ENCODE assay signal across 8 cellular contexts in the genomic region with DNA sequence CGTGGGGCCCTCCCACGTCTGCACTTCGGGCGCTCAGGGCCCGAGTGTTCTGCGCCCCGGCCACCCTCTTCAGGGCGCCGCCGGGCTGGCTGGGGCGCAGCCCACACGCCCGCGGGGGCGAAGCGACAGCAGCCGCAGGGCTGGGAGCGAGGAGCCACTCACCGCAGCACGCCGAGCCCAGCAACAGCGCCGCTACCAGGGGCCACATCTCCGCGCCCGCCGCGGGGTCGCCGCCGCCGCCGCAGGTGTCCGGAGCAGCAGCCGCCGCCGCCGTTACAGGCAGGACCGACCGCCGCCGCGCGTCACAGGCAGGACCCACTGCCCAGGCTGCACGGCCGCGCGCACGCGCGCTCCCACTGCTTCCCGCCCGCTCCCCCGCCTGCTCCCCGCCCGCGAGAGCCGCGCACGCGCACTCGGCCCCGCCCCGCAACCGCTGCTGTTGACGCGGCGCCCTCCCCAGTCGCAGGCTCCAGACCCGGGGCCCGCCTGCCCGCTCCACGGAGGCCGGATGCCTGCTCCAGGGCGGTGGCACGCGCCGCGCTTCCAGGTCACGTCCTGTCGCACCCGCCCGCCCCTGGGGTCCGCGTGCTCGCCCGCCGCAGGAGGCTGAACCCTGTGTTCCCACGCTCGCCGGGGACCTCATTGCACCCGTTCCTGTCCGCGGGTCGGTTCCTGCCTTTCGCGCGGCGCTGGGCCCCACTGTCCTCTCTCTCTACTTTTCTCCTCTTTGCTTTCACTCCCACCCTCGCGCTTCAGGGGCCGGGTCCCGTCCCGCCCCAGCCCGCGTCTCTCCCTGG. TPM values are rescaled to one million over a fixed set of nuclear protein-coding genes. Genes with fewer than 3 reads are reported as not detected.
DNase-seq lines count a peak whose midpoint lies in the region; ATAC-seq, FAIRE-seq and TF ChIP-seq lines count a peak whose summit lies in the region.

A gene (minus strand): TSS at position 331 of the 797 bp plus-strand sequence. CDS start 123 bp downstream, at position 208.

- H3K4me3 ChIP-seq in kidney (ENCODE audit: low read length in 2 of 2), result peak within 1 kb of the TSS; percentile 96

- H3K27ac ChIP-seq in kidney (ENCODE audit: low read depth in 2 of 2, low read length in 2 of 2), result peak within 1 kb of the TSS; percentile 72 to 89

- ATAC-seq in GM19043 (IDR thresholded peaks at IDR 0.05; ENCODE audit: low read depth, unreplicated experiment) (peak; percentile 57), HG03354 (IDR thresholded peaks at IDR 0.05; ENCODE audit: poor library complexity, severe bottlenecking, unreplicated experiment) (peak; percentile 72)

- H3K4me1 ChIP-seq in kidney (ENCODE audit: control insufficient read depth in 1 of 2, insufficient read depth in 1 of 2, low read depth in 1 of 2, low read length in 2 of 2), result peaks cover 0 to 2% of the 10 kb centered on the region in 2 donors

- peak within 1 kb of the TSS; percentile 80 to 92 for H3K9ac ChIP-seq in kidney (ENCODE audit: low read length in 2 of 2)

- H3K36me3 ChIP-seq in kidney (ENCODE audit: control insufficient read depth in 1 of 2, insufficient read depth in 2 of 2, low read length in 2 of 2), result no peaks in the 10 kb centered on the region

- DNase-seq in AG09319 (ENCODE audit: extremely low read depth, low read depth) (peak; percentile 70), NCI-H446 treated with DMSO at 0.1 percent for 48 hours (lab: John Stamatoyannopoulos, UW) (peak; percentile 72), cerebellum (ENCODE audit: low spot score) (peak; percentile 96), kidney (peak; percentile 97)
- peak; percentile 93 to 95 for DNase-seq in activated CD4-positive, alpha-beta T cell treated with anti-CD3 and anti-CD28 coated beads for 24 hours (ENCODE audit: low read depth in 2 of 2)
- peak; percentile 94 to 95 for DNase-seq in stimulated activated CD4-positive, alpha-beta T cell treated with anti-CD3 and anti-CD28 coated beads, Interleukin-15, amount 100 ng/mL, for 1 hour (ENCODE audit: low read depth in 1 of 2, low spot score in 1 of 2)

- TF ChIP-seq CTCF in AG09319 (IDR thresholded peaks at IDR 0.05; ENCODE audit: low read depth, low read length) (no peak), kidney (IDR thresholded peaks at IDR 0.05; ENCODE audit: borderline replicate concordance, extremely low read depth, insufficient read depth) (peak; percentile 2)

- intact Hi-C loops in kidney (cut with DNase I), result no loop called here

- FAIRE-seq in kidney (lab: Jason Lieb, UNC), result no peak

- H3K9me3 ChIP-seq in kidney (ENCODE audit: control insufficient read depth in 1 of 2, low read length in 2 of 2), result no peaks in the 10 kb centered on the region

RNA-seq across cellular contexts. Expression of the gene that starts here (rescaled TPM):
- 194 TPM for total RNA-seq in cerebellum
- 104 TPM for total RNA-seq in kidney
- 61.7 TPM for polyA plus RNA-seq in kidney (ENCODE audit: insufficient read depth, low read depth, low replicate concordance)

Comparison
In these comparisons a context has a peak if more than half of its experiments do, and no peak if none do; other contexts are left out.
1. Peak in every context shown above with its lines: DNase-seq, ATAC-seq, H3K4me3 ChIP-seq and H3K27ac ChIP-seq.